Comparison of ENCODE assay signal across 18 cellular contexts in genomic region chr6:41132254-41132653, GRCh38. TPM values are rescaled to one million over a fixed set of nuclear protein-coding genes. Genes with fewer than 3 reads are reported as not detected.
"Had no signal": no experiment of that assay in that cellular context is flagged by ENCODE, and none has a peak within 500 bp of the region (broad histone marks: within the 10 kb centered on the region; RNA-seq: fewer than 3 reads in every experiment).

No MANE protein-coding gene starts in this region.

- H3K27ac ChIP-seq: lower lobe of right lung, right atrium auricular region, skin epidermis, stomach, thoracic aorta had no signal

- H3K4me1 Mint-ChIP-seq: endodermal cell had no signal

- H3K27me3 ChIP-seq: right atrium auricular region, stomach had no signal

- H3K27me3 Mint-ChIP-seq: activated CD8-positive, alpha-beta memory T cell treated with anti-CD3 and anti-CD28 coated beads, Interleukin-2, amount 10 ng/mL, durations not matched to agents 7 days and 5 days; activated naive CD8-positive, alpha-beta T cell treated with anti-CD3 and anti-CD28 coated beads, Interleukin-2, amount 10 ng/mL, durations not matched to agents 7 days and 5 days had no signal

- H3K36me3 ChIP-seq: thoracic aorta had no signal

- H3K4me3 ChIP-seq: lower lobe of right lung, right atrium auricular region, skin epidermis, stomach, thoracic aorta had no signal

- H3K27ac Mint-ChIP-seq: activated CD8-positive, alpha-beta memory T cell treated with anti-CD3 and anti-CD28 coated beads, Interleukin-2, amount 10 ng/mL, durations not matched to agents 7 days and 5 days; activated naive CD8-positive, alpha-beta T cell treated with anti-CD3 and anti-CD28 coated beads, Interleukin-2, amount 10 ng/mL, durations not matched to agents 7 days and 5 days; endodermal cell had no signal

- H3K36me3 Mint-ChIP-seq: activated CD8-positive, alpha-beta memory T cell treated with anti-CD3 and anti-CD28 coated beads, Interleukin-2, amount 10 ng/mL, durations not matched to agents 7 days and 5 days had no signal

- H3K9me3 ChIP-seq: lower lobe of right lung, right atrium auricular region, stomach, thoracic aorta had no signal

- DNase-seq: activated CD4-positive, alpha-beta T cell treated with anti-CD3 and anti-CD28 coated beads for 1 hour; activated CD4-positive, alpha-beta T cell treated with anti-CD3 and anti-CD28 coated beads, Interleukin-2, amount 50 U/mL, for 48 hours; activated CD8-positive, alpha-beta memory T cell treated with anti-CD3 and anti-CD28 coated beads, Interleukin-2, amount 10 ng/mL, durations not matched to agents 7 days and 5 days; activated naive CD8-positive, alpha-beta T cell treated with anti-CD3 and anti-CD28 coated beads, Interleukin-2, amount 10 ng/mL, durations not matched to agents 7 days and 5 days; activated T-cell treated with anti-CD3 and anti-CD28 coated beads, Interleukin-2, amount 50 U/mL, for 48 hours; anterior cingulate cortex; dermis blood vessel endothelial cell; endodermal cell; hypothalamus; left cardiac atrium; lower lobe of right lung; midbrain; posterior cingulate gyrus; stomach had no signal

- H3K4me3 Mint-ChIP-seq: activated CD8-positive, alpha-beta memory T cell treated with anti-CD3 and anti-CD28 coated beads, Interleukin-2, amount 10 ng/mL, durations not matched to agents 7 days and 5 days; activated naive CD8-positive, alpha-beta T cell treated with anti-CD3 and anti-CD28 coated beads, Interleukin-2, amount 10 ng/mL, durations not matched to agents 7 days and 5 days; endodermal cell had no signal

RNA-seq across cellular contexts. Expression of gene TREML1, which starts 21.9 kb away (rescaled TPM):
- total RNA-seq: activated CD8-positive, alpha-beta memory T cell treated with anti-CD3 and anti-CD28 coated beads, Interleukin-2, amount 10 ng/mL, durations not matched to agents 7 days and 5 days; activated naive CD8-positive, alpha-beta T cell treated with anti-CD3 and anti-CD28 coated beads, Interleukin-2, amount 10 ng/mL, durations not matched to agents 7 days and 5 days; cerebellum; dermis blood vessel endothelial cell; left cardiac atrium; right atrium auricular region; stomach had no signal
- polyA plus RNA-seq: stomach had no signal

RNA-seq across cellular contexts. Expression of gene TREM2, which starts 30.7 kb away (rescaled TPM):
- total RNA-seq: activated CD8-positive, alpha-beta memory T cell treated with anti-CD3 and anti-CD28 coated beads, Interleukin-2, amount 10 ng/mL, durations not matched to agents 7 days and 5 days; dermis blood vessel endothelial cell; endodermal cell had no signal
